Comparison of ENCODE assay signal across 17 cellular contexts in the genomic region with DNA sequence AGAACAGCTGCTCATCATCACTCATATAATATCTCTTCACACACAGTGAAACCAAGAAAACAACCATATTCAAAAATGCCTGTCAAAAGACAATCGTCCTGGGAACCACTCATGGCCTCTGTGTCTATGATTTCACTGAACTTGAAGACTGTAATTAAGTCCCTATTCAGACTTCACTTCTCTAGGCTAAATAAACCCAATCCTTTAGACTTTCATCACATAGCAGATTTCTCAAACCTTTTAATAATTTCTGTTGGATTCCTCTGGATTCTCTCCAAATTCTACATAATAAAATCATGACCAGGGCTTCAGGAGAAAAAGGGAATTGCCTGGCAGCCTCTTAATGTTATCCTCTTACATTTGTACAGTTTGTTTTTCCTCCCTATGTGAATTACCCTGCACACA.
DNase-seq lines count a peak whose midpoint lies in the region; ATAC-seq and TF ChIP-seq lines count a peak whose summit lies in the region.
"Had no signal": no experiment of that assay in that cellular context is flagged by ENCODE, and none has a peak within 500 bp of the region (broad histone marks: within the 10 kb centered on the region; RNA-seq: fewer than 3 reads in every experiment).

No MANE protein-coding gene starts in this region.

- H3K36me3 ChIP-seq in uterus: no peaks in the 10 kb centered on the region
- H3K36me3 ChIP-seq: ovary had no signal

- no peak overlapping the region for H3K27ac ChIP-seq in uterus
- H3K27ac ChIP-seq: dorsolateral prefrontal cortex, foreskin keratinocyte, ovary had no signal

- DNase-seq in NCI-H748 (lab: John Stamatoyannopoulos, UW; ENCODE audit: unreplicated experiment) (peak; percentile 43), NCI-H748 treated with DMSO at 0.1 percent for 48 hours (lab: John Stamatoyannopoulos, UW) (no peak), NCI-H446 treated with DMSO at 0.1 percent for 48 hours (lab: John Stamatoyannopoulos, UW) (peak; percentile 47), fibroblast of mammary gland (ENCODE audit: low read depth) (peak; percentile 8), skeletal muscle cell (ENCODE audit: low read depth) (peak; percentile 19), ecto neural progenitor cell (ENCODE audit: low spot score) (no peak), uterus (no peak)
- DNase-seq: ACHN; activated CD4-positive, alpha-beta T cell treated with anti-CD3 and anti-CD28 coated beads, Interleukin-2, amount 10 ng/mL, durations not matched to agents 7 days and 5 days; activated T-cell treated with anti-CD3 and anti-CD28 coated beads, Interleukin-2, amount 50 U/mL, for 72 hours; dorsolateral prefrontal cortex; foreskin keratinocyte; NCI-H82; ovary; SHP77; T1000 had no signal

- H3K4me1 ChIP-seq in uterus: no peaks in the 10 kb centered on the region
- H3K4me1 ChIP-seq: foreskin keratinocyte had no signal

- intact Hi-C loops in uterus (cut with DNase I; ENCODE audit: low total_unique reads): no loop called here

- H3K4me3 ChIP-seq in fibroblast of mammary gland (ENCODE audit: control insufficient read depth, low read depth, low read length): no peak overlapping the region
- no peak overlapping the region for H3K4me3 ChIP-seq in skeletal muscle cell (ENCODE audit: low read depth, low read length)
- no peak overlapping the region for H3K4me3 ChIP-seq in uterus
- H3K4me3 ChIP-seq: dorsolateral prefrontal cortex, ovary had no signal

- no peak for TF ChIP-seq POLR2A in uterus (IDR thresholded peaks at IDR 0.05)

- H3K9me3 ChIP-seq in uterus: no peaks in the 10 kb centered on the region
- H3K9me3 ChIP-seq: ovary had no signal

- TF ChIP-seq CTCF in fibroblast of mammary gland (conservative IDR thresholded peaks at IDR 0.05; ENCODE audit: control insufficient read depth, insufficient read depth, low read depth, low read length): no peak
- no peak for TF ChIP-seq CTCF in uterus (IDR thresholded peaks at IDR 0.05)

- ATAC-seq in GM21737 (IDR thresholded peaks at IDR 0.05; ENCODE audit: unreplicated experiment): no peak
- ATAC-seq: activated T-cell treated with anti-CD3 and anti-CD28 coated beads, Interleukin-2, amount 50 U/mL, for 72 hours; foreskin keratinocyte had no signal

- no peaks in the 10 kb centered on the region for H3K27me3 ChIP-seq in uterus
- H3K27me3 ChIP-seq: dorsolateral prefrontal cortex, foreskin keratinocyte, ovary had no signal

Comparison
In these comparisons a context has a peak if more than half of its experiments do, and no peak if none do; other contexts are left out.
1. DNase-seq: peak in NCI-H748 (single experiment), NCI-H446 treated with DMSO at 0.1 percent for 48 hours (single experiment), fibroblast of mammary gland (single experiment) and skeletal muscle cell (single experiment); none in NCI-H748 treated with DMSO at 0.1 percent for 48 hours (single experiment), ecto neural progenitor cell (single experiment) and uterus (0 of 2).